In genomic region chr7:5426226-5426475, GRCh38 we compare ENCODE assay signal across 8 cellular contexts. TPM values are rescaled to one million over a fixed set of nuclear protein-coding genes. Genes with fewer than 3 reads are reported as not detected.
A peak's percentile ranks its signal among the peaks of the same experiment; 100 is the strongest.
DNase-seq lines count a peak whose midpoint lies in the region; ATAC-seq and TF ChIP-seq lines count a peak whose summit lies in the region.

No MANE protein-coding gene starts in this region.

- TF ChIP-seq CTCF in suprapubic skin (IDR thresholded peaks at IDR 0.05) = no peak

- TF ChIP-seq POLR2A in suprapubic skin (IDR thresholded peaks at IDR 0.05) = no peak

- no peak for TF ChIP-seq EP300 in suprapubic skin (IDR thresholded peaks at IDR 0.05)

- H3K36me3 Mint-ChIP-seq in T-helper 1 cell treated with Interleukin-12 subunit alpha and Interleukin-12 subunit beta and Interleukin-4 antibody, amounts not matched to agents 30 μg/mL and 1 μg/mL, for 36 hours (ENCODE audit: low read depth) = peaks cover 3% of the 10 kb centered on the region
- peaks cover 6% of the 10 kb centered on the region for H3K36me3 Mint-ChIP-seq in activated T-helper 17 cell treated with anti-CD3 and anti-CD28 coated beads, Interleukin-2, amount 50 U/mL, for 72 hours (ENCODE audit: low read depth)
- no peaks in the 10 kb centered on the region for H3K36me3 Mint-ChIP-seq in immature natural killer cell

- ATAC-seq in activated T-helper 17 cell treated with anti-CD3 and anti-CD28 coated beads, Interleukin-2, amount 50 U/mL, for 72 hours (replicated peaks) = no peak
- no peak for ATAC-seq in HG02623 (IDR thresholded peaks at IDR 0.05; ENCODE audit: unreplicated experiment)

- no peaks in the 10 kb centered on the region for H3K36me3 ChIP-seq in suprapubic skin

- H3K4me1 Mint-ChIP-seq in T-helper 1 cell treated with Interleukin-12 subunit alpha and Interleukin-12 subunit beta and Interleukin-4 antibody, amounts not matched to agents 30 μg/mL and 1 μg/mL, for 36 hours (ENCODE audit: low read depth) = peaks cover 24% of the 10 kb centered on the region
- peaks cover 7% of the 10 kb centered on the region for H3K4me1 Mint-ChIP-seq in activated T-helper 17 cell treated with anti-CD3 and anti-CD28 coated beads, Interleukin-2, amount 50 U/mL, for 72 hours
- H3K4me1 Mint-ChIP-seq in immature natural killer cell = peaks cover 31 to 32% of the 10 kb centered on the region in 2 donors

- H3K9me3 Mint-ChIP-seq in T-helper 1 cell treated with Interleukin-12 subunit alpha and Interleukin-12 subunit beta and Interleukin-4 antibody, amounts not matched to agents 30 μg/mL and 1 μg/mL, for 36 hours = no peaks in the 10 kb centered on the region
- H3K9me3 Mint-ChIP-seq in activated T-helper 17 cell treated with anti-CD3 and anti-CD28 coated beads, Interleukin-2, amount 50 U/mL, for 72 hours = no peaks in the 10 kb centered on the region
- peaks cover 0 to 2% (median 0%) of the 10 kb centered on the region in 6 donors for H3K9me3 Mint-ChIP-seq in immature natural killer cell

- H3K27me3 Mint-ChIP-seq in T-helper 1 cell treated with Interleukin-12 subunit alpha and Interleukin-12 subunit beta and Interleukin-4 antibody, amounts not matched to agents 30 μg/mL and 1 μg/mL, for 36 hours (ENCODE audit: low read depth) = peaks cover 78% of the 10 kb centered on the region
- H3K27me3 Mint-ChIP-seq in activated T-helper 17 cell treated with anti-CD3 and anti-CD28 coated beads, Interleukin-2, amount 50 U/mL, for 72 hours = peaks cover 45% of the 10 kb centered on the region
- peaks cover 37 to 74% (median 41%) of the 10 kb centered on the region in 3 donors for H3K27me3 Mint-ChIP-seq in immature natural killer cell (ENCODE audit: low read depth in 3 of 3)

- H3K4me1 ChIP-seq in suprapubic skin = peaks cover 27% of the 10 kb centered on the region

- DNase-seq in T-helper 1 cell (no peak), immature natural killer cell (no peak), suprapubic skin (ENCODE audit: low spot score in 2 of 2) (no peak), SK-N-DZ (ENCODE audit: low spot score) (no peak)
- DNase-seq in activated CD8-positive, alpha-beta memory T cell treated with anti-CD3 and anti-CD28 coated beads, Interleukin-2, amount 50 U/mL, for 4 hours = no peak

- no peaks in the 10 kb centered on the region for H3K27me3 ChIP-seq in suprapubic skin

- peak overlapping the region; percentile 98 for H3K27ac ChIP-seq in suprapubic skin

- WGBS in suprapubic skin = 0% methylated on average over 13 of the region's 13 CpGs

- H3K27ac Mint-ChIP-seq in T-helper 1 cell treated with Interleukin-12 subunit alpha and Interleukin-12 subunit beta and Interleukin-4 antibody, amounts not matched to agents 30 μg/mL and 1 μg/mL, for 36 hours = peak overlapping the region; percentile 52
- no peak overlapping the region for H3K27ac Mint-ChIP-seq in activated T-helper 17 cell treated with anti-CD3 and anti-CD28 coated beads, Interleukin-2, amount 50 U/mL, for 72 hours
- peak overlapping the region in 1 of 6 donors; percentile 34 for H3K27ac Mint-ChIP-seq in immature natural killer cell

- H3K4me3 ChIP-seq in suprapubic skin = peak overlapping the region; percentile 82

- no peak overlapping the region for H3K4me3 Mint-ChIP-seq in T-helper 1 cell treated with Interleukin-12 subunit alpha and Interleukin-12 subunit beta and Interleukin-4 antibody, amounts not matched to agents 30 μg/mL and 1 μg/mL, for 36 hours
- H3K4me3 Mint-ChIP-seq in activated T-helper 17 cell treated with anti-CD3 and anti-CD28 coated beads, Interleukin-2, amount 50 U/mL, for 72 hours = peak overlapping the region; percentile 70
- H3K4me3 Mint-ChIP-seq in immature natural killer cell = peak overlapping the region; percentile 40 to 84 (median 75)

- H3K9me3 ChIP-seq in suprapubic skin = no peaks in the 10 kb centered on the region

RNA-seq across cellular contexts. Expression of gene TNRC18, which starts 2.5 kb away (rescaled TPM):
- 10 to 100 TPM; 46.3 to 49.2 TPM for total RNA-seq in activated T-helper 17 cell treated with anti-CD3 and anti-CD28 coated beads, Interleukin-2, amount 50 U/mL, for 72 hours
- 1 to 10 TPM in 2 of 3 donors, under 1 TPM in 1; 0.42 to 4.1 (median 1.0) TPM for polyA plus RNA-seq in immature natural killer cell
- 100 to 1,000 TPM in 2 of 4 donors, 10 to 100 TPM in 2; 81.1 to 160 (median 104) TPM for total RNA-seq in suprapubic skin
- 9.9 and 18.7 TPM in 2 replicates for polyA plus RNA-seq in SK-N-DZ (2014; cell fraction: cytosol; rRNA removed)
- polyA plus RNA-seq in SK-N-DZ (2014; cell fraction: nucleus; rRNA removed) = 14.0 and 23.4 TPM in 2 replicates
